ENCODE assay signal across 8 cellular contexts in the genomic region with DNA sequence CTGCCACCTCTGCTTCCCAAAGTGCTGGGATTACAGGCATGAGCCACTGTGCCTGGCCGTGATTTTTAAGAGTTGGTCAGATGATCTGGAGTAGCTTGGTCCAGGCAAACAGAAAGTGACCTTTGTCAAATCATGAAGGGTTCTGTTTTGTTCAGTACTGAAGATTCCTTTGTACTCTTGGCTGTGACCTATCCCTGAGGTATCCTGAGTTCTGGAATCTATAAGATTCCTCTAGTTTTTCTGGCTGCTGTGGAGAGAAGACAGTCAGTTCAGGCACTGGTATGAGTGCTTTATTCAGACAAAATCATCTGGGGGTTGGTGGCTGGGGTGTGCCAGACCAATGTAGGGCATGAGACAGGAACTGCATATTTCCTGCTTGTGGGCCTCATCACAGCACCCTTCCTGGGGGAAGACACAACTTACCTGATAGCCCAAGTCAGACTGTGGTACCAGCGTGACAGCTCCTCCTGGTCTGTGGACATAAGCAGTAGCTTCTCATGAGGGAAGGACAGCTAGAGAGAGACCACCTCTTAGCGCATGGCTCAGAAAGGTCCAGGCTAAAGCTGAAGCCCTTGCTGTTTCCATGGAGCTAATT. TPM values are rescaled to one million over a fixed set of nuclear protein-coding genes. Genes with fewer than 3 reads are reported as not detected.
DNase-seq lines count a peak whose midpoint lies in the region; ATAC-seq and TF ChIP-seq lines count a peak whose summit lies in the region.

No MANE protein-coding gene starts in this region.

- CTCF ChIA-PET in OCI-LY7 (lab: Charles Lee; ENCODE audit: unreplicated experiment): interaction anchor here (0.5 to 1.1 kb wide), 2 partner anchors 34 to 43 kb away, joined by 3 read pairs; no protein-coding TSS in a partner anchor

- H4K20me1 ChIP-seq in OCI-LY7 (ENCODE audit: insufficient read depth, low read length): 0 out of 2 replicates have a peak, but pooled peaks cover 5% of the 10 kb centered on the region

- H2AFZ ChIP-seq in OCI-LY7 (ENCODE audit: low read length): no peak overlapping the region

- POLR2A ChIA-PET in OCI-LY7 (lab: Charles Lee): interaction anchor here (0.6 to 5.5 kb wide), 8 partner anchors 13 to 110 kb away, joined by 3 to 28 read pairs (median 4); partner anchors contain the start of genes CD72, CREB3 and TLN1

- H3K4me3 ChIP-seq in CD4-positive, CD25-positive, alpha-beta regulatory T cell (ENCODE audit: low read depth, low read length): peak overlapping the region; percentile 55
- no peak overlapping the region for H3K4me3 ChIP-seq in OCI-LY7 (ENCODE audit: low read depth, low read length, poor library complexity, severe bottlenecking)

- H3K27ac ChIP-seq in CD4-positive, CD25-positive, alpha-beta regulatory T cell (ENCODE audit: insufficient read depth, low read length, poor library complexity, severe bottlenecking): peak overlapping the region; percentile 69
- H3K27ac ChIP-seq in OCI-LY7 (ENCODE audit: low read depth, low read length, poor library complexity, severe bottlenecking): peak overlapping the region; percentile 85

- H3K36me3 ChIP-seq in CD4-positive, CD25-positive, alpha-beta regulatory T cell (ENCODE audit: control insufficient read depth, insufficient read depth, low read length): peaks cover 11% of the 10 kb centered on the region
- peaks cover 35% of the 10 kb centered on the region for H3K36me3 ChIP-seq in OCI-LY7 (ENCODE audit: insufficient read depth, low read length)

- TF ChIP-seq CTCF in OCI-LY7 (conservative IDR thresholded peaks at IDR 0.05; ENCODE audit: low read length) (no peak), neural crest cell (conservative IDR thresholded peaks at IDR 0.05) (no peak), GM10266 (IDR thresholded peaks at IDR 0.05; ENCODE audit: control insufficient read depth, insufficient read depth, low read depth, missing control alignments) (no peak)

- H3K4me2 ChIP-seq in OCI-LY7 (ENCODE audit: low read length): peak overlapping the region; percentile 99

- peak in 1 of 3 donors; percentile 67 for DNase-seq in CD4-positive, CD25-positive, alpha-beta regulatory T cell
- no peak for DNase-seq in OCI-LY7 (ENCODE audit: low spot score)
- DNase-seq in central memory CD4-positive, alpha-beta T cell: peak; percentile 73
- DNase-seq in neural crest cell (ENCODE audit: low read depth, low spot score): no peak
- DNase-seq in GM10266 (ENCODE audit: extremely low spot score): no peak
- DNase-seq in NCI-H2081 (lab: John Stamatoyannopoulos, UW): no peak
- no peak for DNase-seq in cortex of kidney (lab: John Stamatoyannopoulos, UW)

- H3K27me3 Mint-ChIP-seq in CD4-positive, CD25-positive, alpha-beta regulatory T cell: peaks cover 12% of the 10 kb centered on the region
- H3K27me3 Mint-ChIP-seq in neural crest cell (ENCODE audit: low read depth): peaks cover 7% of the 10 kb centered on the region

- H3K27me3 ChIP-seq in CD4-positive, CD25-positive, alpha-beta regulatory T cell (ENCODE audit: control insufficient read depth, insufficient read depth, low read length): no peaks in the 10 kb centered on the region

- peak overlapping the region; percentile 58 to 92 (median 90) for H3K27ac Mint-ChIP-seq in CD4-positive, CD25-positive, alpha-beta regulatory T cell
- no peak overlapping the region for H3K27ac Mint-ChIP-seq in neural crest cell (ENCODE audit: unreplicated experiment)

- intact Hi-C loops in OCI-LY7 (cut with micrococcal nuclease; ENCODE audit: unreplicated experiment): no loop called here

- no TSS peak for BruUV-seq in OCI-LY7 (replicated peaks; lab: Mats Ljungman, UMichigan)

- peaks cover 0 to 3% (median 0%) of the 10 kb centered on the region in 7 donors for H3K9me3 Mint-ChIP-seq in CD4-positive, CD25-positive, alpha-beta regulatory T cell
- peaks cover 3% of the 10 kb centered on the region for H3K9me3 Mint-ChIP-seq in neural crest cell

- no peaks in the 10 kb centered on the region for H3K9me2 ChIP-seq in OCI-LY7 (ENCODE audit: insufficient read depth, low read length)

- peaks cover 17% of the 10 kb centered on the region for H3K36me3 Mint-ChIP-seq in CD4-positive, CD25-positive, alpha-beta regulatory T cell
- H3K36me3 Mint-ChIP-seq in neural crest cell (ENCODE audit: low read depth): peaks cover 10% of the 10 kb centered on the region

- ATAC-seq in CD4-positive, CD25-positive, alpha-beta regulatory T cell (ENCODE audit: low read depth in 2 of 2): no peak
- no peak for ATAC-seq in GM18909 (IDR thresholded peaks at IDR 0.05; ENCODE audit: poor library complexity, unreplicated experiment)

- peaks cover 28% of the 10 kb centered on the region; the same call in 1 of the 2 replicates for H3K79me2 ChIP-seq in OCI-LY7 (ENCODE audit: insufficient read depth, low read depth, low read length)

- H3K4me1 Mint-ChIP-seq in CD4-positive, CD25-positive, alpha-beta regulatory T cell: peaks cover 20 to 86% (median 61%) of the 10 kb centered on the region in 4 donors
- H3K4me1 Mint-ChIP-seq in neural crest cell: peaks cover 67% of the 10 kb centered on the region

- H3K4me3 Mint-ChIP-seq in CD4-positive, CD25-positive, alpha-beta regulatory T cell: peak overlapping the region; percentile 82 to 97 (median 86)
- peak overlapping the region; percentile 87 for H3K4me3 Mint-ChIP-seq in neural crest cell

- peaks cover 77% of the 10 kb centered on the region for H3K4me1 ChIP-seq in CD4-positive, CD25-positive, alpha-beta regulatory T cell (ENCODE audit: control insufficient read depth, insufficient read depth, low read length, poor library complexity, severe bottlenecking)
- peaks cover 82% of the 10 kb centered on the region for H3K4me1 ChIP-seq in OCI-LY7 (ENCODE audit: insufficient read depth, low read length, poor library complexity, severe bottlenecking)

- H3K9me3 ChIP-seq in CD4-positive, CD25-positive, alpha-beta regulatory T cell (ENCODE audit: control insufficient read depth in 2 of 2, low read length in 2 of 2): no peaks in the 10 kb centered on the region
- H3K9me3 ChIP-seq in OCI-LY7 (ENCODE audit: low read length): no peaks in the 10 kb centered on the region

RNA-seq across cellular contexts. Expression of gene ARHGEF39, which starts 3.1 kb away (rescaled TPM):
- total RNA-seq in CD4-positive, CD25-positive, alpha-beta regulatory T cell: 0.84 TPM
- under 1 TPM; 0.36 to 0.66 (median 0.44) TPM for polyA plus RNA-seq in CD4-positive, CD25-positive, alpha-beta regulatory T cell
- 22.7 and 30.8 TPM in 2 replicates for total RNA-seq in OCI-LY7 (2014; rRNA removed; shearing (Covaris generic))
- total RNA-seq in OCI-LY7 (2022): 48.1 and 53.6 TPM in 2 replicates
- total RNA-seq in neural crest cell: 27.2 and 28.0 TPM in 2 replicates

RNA-seq across cellular contexts. Expression of gene CCDC107, which starts 3.8 kb away (rescaled TPM):
- total RNA-seq in CD4-positive, CD25-positive, alpha-beta regulatory T cell: 31.2 TPM
- 10 to 100 TPM; 65.8 to 83.2 (median 71.7) TPM for polyA plus RNA-seq in CD4-positive, CD25-positive, alpha-beta regulatory T cell
- 16.5 and 20.3 TPM in 2 replicates for total RNA-seq in OCI-LY7 (2014; rRNA removed; shearing (Covaris generic))
- total RNA-seq in OCI-LY7 (2022): 10.0 and 11.4 TPM in 2 replicates
- 15.4 and 17.2 TPM in 2 replicates for total RNA-seq in neural crest cell

RNA-seq across cellular contexts. Expression of gene RMRP, which starts 4.0 kb away (rescaled TPM):
- 6,542 TPM for total RNA-seq in CD4-positive, CD25-positive, alpha-beta regulatory T cell
- polyA plus RNA-seq in CD4-positive, CD25-positive, alpha-beta regulatory T cell: not detected
- total RNA-seq in OCI-LY7 (2014; rRNA removed; shearing (Covaris generic)): 21,739 and 26,575 TPM in 2 replicates
- total RNA-seq in OCI-LY7 (2022) (4,033 and 12,624 TPM in 2 replicates), neural crest cell (14,026 and 17,379 TPM in 2 replicates)

RNA-seq across cellular contexts. Expression of gene SIT1, which starts 11.1 kb away (rescaled TPM):
- 76.9 TPM for total RNA-seq in CD4-positive, CD25-positive, alpha-beta regulatory T cell
- 100 to 1,000 TPM; 239 to 346 (median 308) TPM for polyA plus RNA-seq in CD4-positive, CD25-positive, alpha-beta regulatory T cell
- 176 and 210 TPM in 2 replicates for total RNA-seq in OCI-LY7 (2014; rRNA removed; shearing (Covaris generic))
- total RNA-seq in OCI-LY7 (2022) (93.0 and 121 TPM in 2 replicates), neural crest cell (0.33 TPM in 1 of 2 replicates, not detected in the other)

RNA-seq across cellular contexts. Expression of gene CA9, which starts 11.9 kb away (rescaled TPM):
- not detected for total RNA-seq in CD4-positive, CD25-positive, alpha-beta regulatory T cell
- polyA plus RNA-seq in CD4-positive, CD25-positive, alpha-beta regulatory T cell: under 1 TPM in 1 of 4 donors, not detected in 3; 0.48 TPM
- total RNA-seq in OCI-LY7 (2014; rRNA removed; shearing (Covaris generic)): 0.10 and 0.16 TPM in 2 replicates
- total RNA-seq in OCI-LY7 (2022) (not detected in 2 replicates), neural crest cell (0.45 and 0.63 TPM in 2 replicates)

Comparison
In these comparisons a context has a peak if more than half of its experiments do, and no peak if none do; other contexts are left out.
1. RNA of gene ARHGEF39, which starts 3.1 kb away (total RNA-seq): 22.7 to 53.6 TPM in OCI-LY7 and 27.2 to 28.0 TPM in neural crest cell; 0.84 TPM in CD4-positive, CD25-positive, alpha-beta regulatory T cell (single experiment); every median in the first group is over 10 times any median in the second.